8 cellular contexts compared by ENCODE assay signal in the genomic region with DNA sequence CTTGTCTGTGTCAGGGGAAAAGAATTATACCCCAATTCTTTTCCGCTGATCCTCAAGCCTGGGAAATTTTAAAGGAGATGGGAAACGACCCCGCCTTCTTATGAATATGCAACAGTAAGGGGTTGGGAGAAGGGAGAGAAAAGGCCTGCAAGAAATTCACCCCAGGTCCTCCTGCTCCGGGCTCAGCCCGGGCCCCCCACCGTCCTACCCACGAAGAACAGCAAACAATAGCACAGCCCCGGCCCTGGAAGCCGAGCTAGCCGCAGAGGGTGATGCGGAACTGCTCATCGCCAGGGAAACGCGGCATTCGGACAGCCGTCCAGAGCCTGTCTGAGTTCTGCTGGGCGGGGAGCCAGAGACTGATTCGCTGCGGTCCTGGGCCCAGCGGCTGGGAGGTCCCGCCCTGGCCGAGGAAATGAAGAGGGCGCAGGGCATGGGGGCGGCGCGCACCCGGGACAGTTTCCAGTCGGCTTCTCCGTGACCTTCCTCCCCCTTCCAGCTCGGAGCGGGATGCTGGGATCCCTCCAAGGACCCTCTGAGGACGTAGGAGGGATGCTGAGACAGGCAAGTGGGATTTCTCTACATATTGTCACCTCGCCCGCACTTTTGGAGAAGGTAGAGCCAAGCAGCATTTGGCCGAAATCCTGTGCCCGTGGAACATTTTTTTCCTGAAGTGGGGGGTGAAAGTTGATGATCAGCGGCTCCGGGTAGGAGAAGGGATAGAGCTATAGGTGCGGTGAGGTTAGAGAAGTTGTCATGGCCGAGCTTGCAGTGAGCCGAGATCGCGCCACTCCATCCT.
DNase-seq lines count a peak whose midpoint lies in the region; ATAC-seq lines count a peak whose summit lies in the region.

No MANE protein-coding gene starts in this region.

- peak overlapping the region; percentile 69 for H3K4me3 ChIP-seq in skeletal muscle cell (ENCODE audit: low read depth, low read length)

- DNase-seq in Caki2 (ENCODE audit: low read depth) (peak; percentile 66), T-helper 1 cell (peak in 3 of 5 donors; percentile 3 to 27 (median 25)), cerebellar cortex (ENCODE audit: low spot score) (peak; percentile 24), iPS-NIHi7 (ENCODE audit: extremely low spot score) (peak; percentile 83), skeletal muscle cell (ENCODE audit: low read depth) (no peak), cerebellar nuclear complex (lab: John Stamatoyannopoulos, UW) (no peak)

- in situ Hi-C loops in Caki2 (cut with HindIII; ENCODE audit: low pct_unique_long_range_greater_than_20kb, low sequenced_read_pairs) = no loop called here

- ATAC-seq in GM19438 (IDR thresholded peaks at IDR 0.05; ENCODE audit: low read depth, unreplicated experiment) = peak; percentile 76
- peak; percentile 53 for ATAC-seq in HG03571 (IDR thresholded peaks at IDR 0.05; ENCODE audit: unreplicated experiment)

Comparison
In these comparisons a context has a peak if more than half of its experiments do, and no peak if none do; other contexts are left out.
1. DNase-seq: peak in Caki2 (single experiment), T-helper 1 cell (3 of 5), cerebellar cortex (single experiment) and iPS-NIHi7 (single experiment); none in skeletal muscle cell (single experiment) and cerebellar nuclear complex (0 of 2).